13 cellular contexts compared by ENCODE assay signal in genomic region chr3:114452176-114452744, GRCh38.
DNase-seq lines count a peak whose midpoint lies in the region; ATAC-seq and TF ChIP-seq lines count a peak whose summit lies in the region.
"Had no signal": no experiment of that assay in that cellular context is flagged by ENCODE, and none has a peak within 500 bp of the region (broad histone marks: within the 10 kb centered on the region; RNA-seq: fewer than 3 reads in every experiment).

No MANE protein-coding gene starts in this region.

- H3K27me3 ChIP-seq in heart left ventricle: no peaks in the 10 kb centered on the region
- H3K27me3 ChIP-seq in muscle layer of duodenum (ENCODE audit: low read depth, low read length): no peaks in the 10 kb centered on the region

- peak overlapping the region; percentile 17 to 87 (median 76) for H3K27ac ChIP-seq in heart left ventricle
- peak overlapping the region; percentile 76 for H3K27ac ChIP-seq in muscle layer of duodenum (ENCODE audit: low read length)
- H3K27ac ChIP-seq in urinary bladder (ENCODE audit: low read depth): peak overlapping the region; percentile 23

- no peak for TF ChIP-seq CTCF in heart left ventricle (IDR thresholded peaks at IDR 0.05)
- TF ChIP-seq CTCF in astrocyte of the spinal cord (IDR thresholded peaks at IDR 0.05; ENCODE audit: low read depth, low read length): no peak

- DNase-seq in heart left ventricle (no peak), left cardiac atrium (no peak), astrocyte of the spinal cord (ENCODE audit: low read depth, low spot score) (peak; percentile 27), kidney glomerular epithelial cell (lab: John Stamatoyannopoulos, UW) (no peak), NCI-H1048 (lab: John Stamatoyannopoulos, UW) (no peak), Ammon's horn (ENCODE audit: low spot score) (no peak)
- DNase-seq: activated CD4-positive, alpha-beta T cell treated with anti-CD3 and anti-CD28 coated beads for 4 hours; activated naive CD8-positive, alpha-beta T cell treated with anti-CD3 and anti-CD28 coated beads, Interleukin-2, amount 10 ng/mL, durations not matched to agents 7 days and 5 days; KBM-7 had no signal

- intact Hi-C loops in heart left ventricle (cut with DNase I) (loop anchor here in 2 of 10 donors (5.0 kb wide), 3 partner anchors 35 to 170 kb away; no protein-coding TSS in a partner anchor), left cardiac atrium (cut with DNase I) (loop anchor here in 1 of 2 donors (5.0 kb wide), 2 partner anchors 35 to 70 kb away; no protein-coding TSS in a partner anchor)

- H3K4me3 ChIP-seq in heart left ventricle (peak overlapping the region in 9 of 12 donors; percentile 9 to 66 (median 38)), astrocyte of the spinal cord (ENCODE audit: low read depth, low read length) (no peak overlapping the region), muscle layer of duodenum (ENCODE audit: low read depth in 1 of 2, low read length in 2 of 2) (peak overlapping the region in 1 of 2 donors; percentile 30), urinary bladder (ENCODE audit: low read depth, low read length) (no peak overlapping the region)

- 28 to 35% (median 32%) methylated on average over 1 of the region's 1 CpG for WGBS in heart left ventricle, 4 donors
- 45% methylated on average over 1 of the region's 1 CpG for WGBS in urinary bladder

- H3K4me1 ChIP-seq in heart left ventricle (peaks cover 10 to 81% (median 42%) of the 10 kb centered on the region in 12 donors), muscle layer of duodenum (ENCODE audit: control insufficient read depth in 1 of 2, insufficient read depth in 2 of 2, low read length in 2 of 2) (peaks cover 0 to 22% of the 10 kb centered on the region in 2 donors), urinary bladder (ENCODE audit: insufficient read depth) (peaks cover 2% of the 10 kb centered on the region)

- H3K9me3 ChIP-seq in heart left ventricle (no peaks in the 10 kb centered on the region), muscle layer of duodenum (ENCODE audit: control insufficient read depth in 1 of 2, low read length in 2 of 2) (no peaks in the 10 kb centered on the region)

- ATAC-seq in heart left ventricle: no peak
- ATAC-seq in left cardiac atrium: no peak
- ATAC-seq: natural killer cell treated with Interleukin-12 subunit alpha and Interleukin-12 subunit beta and Interleukin-15 and Interleukin-18, amount 100 ng/mL, for 72 hours; Panc1 had no signal

- in situ Hi-C loops in astrocyte of the spinal cord (cut with HindIII; ENCODE audit: low sequenced_read_pairs): no loop called here

- no peak for TF ChIP-seq POLR2A in heart left ventricle (IDR thresholded peaks at IDR 0.05)

- H3K36me3 ChIP-seq in heart left ventricle: no peaks in the 10 kb centered on the region
- H3K36me3 ChIP-seq in muscle layer of duodenum (ENCODE audit: control insufficient read depth in 1 of 2, insufficient read depth in 2 of 2, low read length in 2 of 2): no peaks in the 10 kb centered on the region
- no peaks in the 10 kb centered on the region for H3K36me3 ChIP-seq in urinary bladder (ENCODE audit: insufficient read depth)

Comparison
In these comparisons a context has a peak if more than half of its experiments do, and no peak if none do; other contexts are left out.
1. H3K27ac ChIP-seq: peak in every context shown above with its lines; median percentile 76 in muscle layer of duodenum; 76 in heart left ventricle; 23 in urinary bladder.
2. H3K4me3 ChIP-seq: peak in heart left ventricle (9 of 12); none in astrocyte of the spinal cord (single experiment) and urinary bladder (single experiment).